13 cellular contexts compared by ENCODE assay signal in the genomic region with DNA sequence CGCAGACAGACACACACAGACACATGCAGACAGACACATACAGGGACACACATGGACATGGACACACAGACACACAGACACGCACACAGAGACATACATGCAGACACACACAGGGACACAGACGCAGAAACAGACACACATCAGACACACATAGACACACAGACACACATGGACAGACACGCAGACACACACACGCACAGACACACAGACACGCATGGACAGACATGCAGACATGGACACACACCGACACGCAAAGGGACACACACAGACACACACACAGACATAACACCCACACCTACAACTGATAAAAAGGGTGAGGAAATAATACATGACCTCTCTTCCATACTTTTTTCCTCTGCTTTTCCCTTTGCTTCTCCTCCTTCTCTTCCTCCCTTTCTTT. TPM values are rescaled to one million over a fixed set of nuclear protein-coding genes. Genes with fewer than 3 reads are reported as not detected.
DNase-seq lines count a peak whose midpoint lies in the region; ATAC-seq, FAIRE-seq and TF ChIP-seq lines count a peak whose summit lies in the region.
"Had no signal": no experiment of that assay in that cellular context is flagged by ENCODE, and none has a peak within 500 bp of the region (broad histone marks: within the 10 kb centered on the region; RNA-seq: fewer than 3 reads in every experiment).

No MANE protein-coding gene starts in this region.

- H3K18ac ChIP-seq in IMR-90 (ENCODE audit: low read depth, low read length) = no peak overlapping the region
- H3K18ac ChIP-seq in mesenchymal stem cell (ENCODE audit: low read depth in 1 of 2, low read length in 2 of 2) = no peak overlapping the region

- no peak overlapping the region for H3K4me3 ChIP-seq in IMR-90 (ENCODE audit: insufficient read depth, low read depth, low read length)
- H3K4me3 ChIP-seq in K562 = no peak overlapping the region
- no peak overlapping the region for H3K4me3 ChIP-seq in mesenchymal stem cell (ENCODE audit: insufficient read depth in 1 of 2, low read depth in 1 of 2, low read length in 2 of 2)
- no peak overlapping the region for H3K4me3 ChIP-seq in brain microvascular endothelial cell (ENCODE audit: low read depth, low read length)
- no peak overlapping the region for H3K4me3 ChIP-seq in right cardiac atrium (ENCODE audit: low read length)
- H3K4me3 ChIP-seq: BLaER1 treated with 17β-estradiol and CSF1 and Interleukin-3, amounts not matched to agents 10 nM and 100 nM had no signal

- H3K36me3 ChIP-seq in IMR-90 (ENCODE audit: control insufficient read depth, insufficient read depth, low read length) (no peaks in the 10 kb centered on the region), K562 (ENCODE audit: control insufficient read depth, insufficient read depth, low read length) (no peaks in the 10 kb centered on the region), mesenchymal stem cell (ENCODE audit: control insufficient read depth in 1 of 2, insufficient read depth in 2 of 2, low read depth in 1 of 2, low read length in 2 of 2) (peaks cover 0 to 3% of the 10 kb centered on the region in 2 experiments), brain microvascular endothelial cell (replicated peaks) (no peaks in the 10 kb centered on the region)
- H3K36me3 ChIP-seq: BLaER1 treated with 17β-estradiol and CSF1 and Interleukin-3, amounts not matched to agents 10 nM and 100 nM had no signal

- H2BK120ac ChIP-seq in IMR-90 (ENCODE audit: low read depth, low read length) (no peak overlapping the region), mesenchymal stem cell (ENCODE audit: low read depth, low read length) (no peak overlapping the region)

- H2AFZ ChIP-seq in IMR-90 (replicated peaks; ENCODE audit: low read length, poor library complexity) = no peak overlapping the region
- H2AFZ ChIP-seq in K562 (ENCODE audit: low read depth, low read length) = no peak overlapping the region
- H2AFZ ChIP-seq in mesenchymal stem cell (ENCODE audit: low read depth, low read length) = no peak overlapping the region

- WGBS in IMR-90 (ENCODE audit: extremely low coverage in 2 of 2, insufficient read length in 1 of 2), 2 experiments = 100% methylated on average over 1 of the region's 8 CpGs; no CpG with 5 or more reads in 1 of the 2 experiments
- WGBS in K562 (ENCODE audit: insufficient coverage, low coverage, missing lambda C conversion rate) = 5% methylated on average over 6 of the region's 8 CpGs
- WGBS in mesenchymal stem cell = 96% methylated on average over 8 of the region's 8 CpGs
- 96% methylated on average over 8 of the region's 8 CpGs for WGBS in right cardiac atrium

- no peak overlapping the region for H2BK20ac ChIP-seq in IMR-90 (ENCODE audit: low read depth, low read length)

- DNase-seq in GM12892 (ENCODE audit: insufficient read length) = no peak
- DNase-seq in IMR-90 = no peak
- DNase-seq in K562 (ENCODE audit: extremely low read depth in 1 of 4, low spot score in 3 of 4) = no peak
- DNase-seq in mesenchymal stem cell = no peak
- DNase-seq in stimulated activated CD4-positive, alpha-beta T cell treated with anti-CD3 and anti-CD28 coated beads, Interleukin-15, amount 100 ng/mL, for 24 hours = no peak
- no peak for DNase-seq in brain microvascular endothelial cell
- DNase-seq in right cardiac atrium = no peak
- DNase-seq: 8988T; ACHN; CD4-positive, CD25-positive, alpha-beta regulatory T cell had no signal

- no peak overlapping the region for H2BK12ac ChIP-seq in mesenchymal stem cell (ENCODE audit: low read length in 2 of 2)

- no peak overlapping the region for H3K27ac ChIP-seq in IMR-90 (ENCODE audit: insufficient read depth, low read length)
- no peak overlapping the region for H3K27ac ChIP-seq in K562 (ENCODE audit: extremely low read depth, low read depth, low read length)
- no peak overlapping the region for H3K27ac ChIP-seq in mesenchymal stem cell (ENCODE audit: low read length, poor library complexity, severe bottlenecking)
- H3K27ac ChIP-seq in brain microvascular endothelial cell = no peak overlapping the region
- H3K27ac ChIP-seq in right cardiac atrium (ENCODE audit: low read length) = no peak overlapping the region
- H3K27ac ChIP-seq: BLaER1 treated with 17β-estradiol and CSF1 and Interleukin-3, amounts not matched to agents 10 nM and 100 nM had no signal

- H3K4me2 ChIP-seq in IMR-90 (ENCODE audit: low read depth, low read length) (no peak overlapping the region), K562 (ENCODE audit: insufficient read depth, low read length) (no peak overlapping the region), mesenchymal stem cell (ENCODE audit: low read length, poor library complexity, severe bottlenecking) (no peak overlapping the region)

- H2BK5ac ChIP-seq in IMR-90 (ENCODE audit: low read depth, low read length, poor library complexity, severe bottlenecking) (no peak overlapping the region), mesenchymal stem cell (ENCODE audit: low read depth, low read length, poor library complexity, severe bottlenecking) (no peak overlapping the region)

- H3K79me2 ChIP-seq in K562 (ENCODE audit: control insufficient read depth, insufficient read depth, low read length) = no peaks in the 10 kb centered on the region

- peaks cover 2 to 33% of the 10 kb centered on the region in 2 experiments; a peak in 3 of 4 replicates for H3K79me1 ChIP-seq in IMR-90 (ENCODE audit: low read depth in 1 of 2, low read length in 2 of 2)
- peaks cover 12% of the 10 kb centered on the region for H3K79me1 ChIP-seq in mesenchymal stem cell (replicated peaks; ENCODE audit: low read length, poor library complexity, severe bottlenecking)

- CTCF ChIA-PET in IMR-90 (lab: Yijun Ruan, JAX) (no interaction called here), K562 (lab: Yijun Ruan, JAX; ENCODE audit: low intra/inter-chr PET ratio) (no interaction called here)

- no peak overlapping the region for H4K5ac ChIP-seq in IMR-90 (ENCODE audit: low read depth, low read length)

- intact Hi-C loops in IMR-90 (cut with micrococcal nuclease) = no loop called here
- intact Hi-C loops in K562 (cut with micrococcal nuclease) = no loop called here
- intact Hi-C loops in right cardiac atrium (cut with DNase I) = no loop called here

- no peak for TF ChIP-seq EP300 in K562 (IDR thresholded peaks at IDR 0.05; ENCODE audit: low read length)

- H3K9me1 ChIP-seq in IMR-90 (ENCODE audit: insufficient read depth, low read length) = peaks cover 8% of the 10 kb centered on the region
- H3K9me1 ChIP-seq in K562 (ENCODE audit: control insufficient read depth, insufficient read depth, low read length) = peaks cover 2% of the 10 kb centered on the region

- no peak overlapping the region for H2BK15ac ChIP-seq in IMR-90 (ENCODE audit: low read depth, low read length)
- no peak overlapping the region for H2BK15ac ChIP-seq in mesenchymal stem cell (ENCODE audit: low read depth, poor library complexity, severe bottlenecking)

- H3K56ac ChIP-seq in IMR-90 (ENCODE audit: extremely low read depth, insufficient read depth, low read length) = no peak overlapping the region

- TF ChIP-seq CTCF in IMR-90 (conservative IDR thresholded peaks at IDR 0.05; ENCODE audit: low read depth, low read length) = no peak
- no peak for TF ChIP-seq CTCF in K562 (IDR thresholded peaks at IDR 0.05 in 2 of 3, conservative IDR thresholded peaks at IDR 0.05 in 1 of 3; ENCODE audit: insufficient read depth in 2 of 3, low read depth in 1 of 3, low read length in 3 of 3)
- TF ChIP-seq CTCF in brain microvascular endothelial cell (IDR thresholded peaks at IDR 0.05; ENCODE audit: low read depth, low read length, missing control alignments) = no peak

- H3K9ac ChIP-seq in IMR-90 (ENCODE audit: low read depth, low read length) = no peak overlapping the region
- no peak overlapping the region for H3K9ac ChIP-seq in K562 (ENCODE audit: insufficient read depth in 1 of 2, low read depth in 2 of 2, low read length in 2 of 2)
- no peak overlapping the region for H3K9ac ChIP-seq in mesenchymal stem cell (ENCODE audit: low read length)
- H3K9ac ChIP-seq: BLaER1 treated with 17β-estradiol and CSF1 and Interleukin-3, amounts not matched to agents 10 nM and 100 nM had no signal

- TF ChIP-seq POLR2A in GM12892 (IDR thresholded peaks at IDR 0.05; ENCODE audit: low read depth, low read length) = no peak
- no peak for TF ChIP-seq POLR2A in IMR-90 (IDR thresholded peaks at IDR 0.05; ENCODE audit: low read depth, low read length)
- TF ChIP-seq POLR2A in K562 (conservative IDR thresholded peaks at IDR 0.05) = no peak

- H2AK5ac ChIP-seq in IMR-90 (ENCODE audit: low read depth, low read length) = peak overlapping the region; percentile 40; the same call in 1 of the 2 replicates
- H2AK5ac ChIP-seq in mesenchymal stem cell (ENCODE audit: low read length, severe bottlenecking) = no peak overlapping the region

- H4K91ac ChIP-seq in IMR-90 (ENCODE audit: insufficient read depth, low read depth, low read length) (no peak overlapping the region), mesenchymal stem cell (ENCODE audit: low read length) (peak overlapping the region; percentile 14)

- ATAC-seq in IMR-90 (ENCODE audit: low read depth) = no peak
- ATAC-seq in K562 = no peak
- ATAC-seq in HG03442 (IDR thresholded peaks at IDR 0.05; ENCODE audit: unreplicated experiment) = no peak
- ATAC-seq in right cardiac atrium = no peak
- ATAC-seq: HCT116 had no signal

- TF ChIP-seq RAD21 in IMR-90 (IDR thresholded peaks at IDR 0.05; ENCODE audit: low read length) = no peak
- no peak for TF ChIP-seq RAD21 in K562 (CRISPR knock-in tag; conservative IDR thresholded peaks at IDR 0.05 in 1 of 2, IDR thresholded peaks at IDR 0.05 in 1 of 2)

- H3K27me3 ChIP-seq in IMR-90 (ENCODE audit: control insufficient read depth, insufficient read depth, low read length) = no peaks in the 10 kb centered on the region
- peaks cover 19 to 35% of the 10 kb centered on the region in 2 experiments for H3K27me3 ChIP-seq in K562 (ENCODE audit: control insufficient read depth in 2 of 2, insufficient read depth in 2 of 2, low read length in 2 of 2)
- H3K27me3 ChIP-seq in mesenchymal stem cell (ENCODE audit: control insufficient read depth in 1 of 2, insufficient read depth in 1 of 2, low read length in 2 of 2) = no peaks in the 10 kb centered on the region
- H3K27me3 ChIP-seq in brain microvascular endothelial cell (replicated peaks) = no peaks in the 10 kb centered on the region
- no peaks in the 10 kb centered on the region for H3K27me3 ChIP-seq in right cardiac atrium (ENCODE audit: control insufficient read depth, insufficient read depth)
- H3K27me3 ChIP-seq: BLaER1 treated with 17β-estradiol and CSF1 and Interleukin-3, amounts not matched to agents 10 nM and 100 nM had no signal

- H4K20me1 ChIP-seq in IMR-90 (ENCODE audit: insufficient read depth, low read length) (no peaks in the 10 kb centered on the region), K562 (replicated peaks; ENCODE audit: control insufficient read depth, insufficient read depth, low read length) (no peaks in the 10 kb centered on the region)
- H4K20me1 ChIP-seq: BLaER1 treated with 17β-estradiol and CSF1 and Interleukin-3, amounts not matched to agents 10 nM and 100 nM had no signal

- H2AK9ac ChIP-seq in IMR-90 (replicated peaks; ENCODE audit: low read depth, low read length, poor library complexity) = no peak overlapping the region

- in situ Hi-C loops in IMR-90 (cut with MboI; ENCODE audit: low sequenced_read_pairs) (no loop called here), K562 (cut with MboI) (no loop called here), brain microvascular endothelial cell (cut with HindIII; ENCODE audit: low pct_ligation_motif_present, low sequenced_read_pairs) (no loop called here)

- H3K9me3 ChIP-seq in IMR-90 (ENCODE audit: control insufficient read depth, insufficient read depth, low read length) = no peaks in the 10 kb centered on the region
- H3K9me3 ChIP-seq in K562 (replicated peaks; ENCODE audit: control insufficient read depth, insufficient read depth, low read depth, low read length) = no peaks in the 10 kb centered on the region
- H3K9me3 ChIP-seq in mesenchymal stem cell (ENCODE audit: control insufficient read depth, low read length) = no peaks in the 10 kb centered on the region
- no peaks in the 10 kb centered on the region for H3K9me3 ChIP-seq in right cardiac atrium (ENCODE audit: control insufficient read depth, low read length)
- H3K9me3 ChIP-seq: BLaER1 treated with 17β-estradiol and CSF1 and Interleukin-3, amounts not matched to agents 10 nM and 100 nM had no signal

- dilution Hi-C loops in IMR-90 (cut with HindIII; ENCODE audit: low sequenced_read_pairs, unreplicated experiment) = no loop called here

- H3K23ac ChIP-seq in IMR-90 (ENCODE audit: low read depth, low read length) = peak overlapping the region; percentile 54; the same call in 1 of the 2 replicates
- no peak overlapping the region for H3K23ac ChIP-seq in mesenchymal stem cell (ENCODE audit: low read length in 2 of 2)

- BruUV-seq in IMR-90 (replicated peaks; lab: Mats Ljungman, UMichigan) = no TSS peak
- BruUV-seq in K562 (replicated peaks; lab: Mats Ljungman, UMichigan) = no TSS peak

- H3K4ac ChIP-seq in IMR-90 (ENCODE audit: low read depth, low read length) (no peak overlapping the region), mesenchymal stem cell (ENCODE audit: low read depth in 1 of 2, low read length in 2 of 2) (no peak overlapping the region)

- no peaks in the 10 kb centered on the region for H3K4me1 ChIP-seq in IMR-90 (ENCODE audit: control insufficient read depth, insufficient read depth, low read length)
- no peaks in the 10 kb centered on the region for H3K4me1 ChIP-seq in K562 (replicated peaks in 1 of 2; ENCODE audit: control insufficient read depth in 2 of 2, insufficient read depth in 2 of 2, low read length in 2 of 2)
- H3K4me1 ChIP-seq in mesenchymal stem cell (ENCODE audit: control insufficient read depth, insufficient read depth, low read depth, low read length) = peaks cover 11% of the 10 kb centered on the region
- no peaks in the 10 kb centered on the region for H3K4me1 ChIP-seq in right cardiac atrium (ENCODE audit: control insufficient read depth, insufficient read depth, low read length)

- H4K8ac ChIP-seq in IMR-90 (ENCODE audit: low read depth in 2 of 2, low read length in 2 of 2) = no peak overlapping the region
- H4K8ac ChIP-seq in mesenchymal stem cell (ENCODE audit: low read length) = no peak overlapping the region

- POLR2A ChIA-PET in IMR-90 (lab: Charles Lee; ENCODE audit: unreplicated experiment) = no interaction called here
- POLR2A ChIA-PET in K562 (lab: Yijun Ruan, JAX) = no interaction called here

- FAIRE-seq in GM12892 (lab: Jason Lieb, UNC) (peak; percentile 30), K562 (lab: Jason Lieb, UNC) (no peak)

- no peak overlapping the region for H3K14ac ChIP-seq in IMR-90 (replicated peaks; ENCODE audit: low read depth, low read length)
- no peak overlapping the region for H3K14ac ChIP-seq in mesenchymal stem cell (ENCODE audit: low read length in 2 of 2)

RNA-seq across cellular contexts. Expression of a gene that starts 27.4 kb away (rescaled TPM):
- polyA plus RNA-seq in GM12892 (2012; ENCODE audit: missing spikeins) = 7.4 TPM
- total RNA-seq in IMR-90 (2012; rRNA removed) (6.4 and 6.5 TPM in 2 replicates), K562 (2014; rRNA removed) (not detected in 2 replicates), K562 (2014; rRNA removed; fragmentation: Illumina TruSeq; extraction: Trizol) (not detected in 2 replicates), K562 (2015; rRNA removed; fragmentation: Illumina TruSeq; extraction: Trizol) (not detected in 2 replicates), K562 (2021) (not detected in 2 replicates), right cardiac atrium (under 1 TPM; 0.21 to 0.39 (median 0.24) TPM)
- polyA plus RNA-seq in IMR-90 (2012; rRNA removed) (6.1 and 7.4 TPM in 2 replicates), K562 (2011; rRNA removed) (not detected in 2 replicates), K562 (2014; fragmentation: Illumina TruSeq; extraction: Trizol) (not detected in 2 replicates), K562 (2014; fragmentation: Nextera tagmentation; extraction: Ambion mirVana) (not detected), K562 (2014; rRNA removed) (not detected in 2 replicates), right cardiac atrium (0.07 TPM)
- 2.0 and 3.2 TPM in 2 replicates for polyA plus RNA-seq in IMR-90 (2012; cell fraction: cytosol; rRNA removed)
- polyA plus RNA-seq in IMR-90 (2012; cell fraction: nucleus; rRNA removed; ENCODE audit: low replicate concordance) = 3.0 TPM in 2 replicates
- total RNA-seq in K562 (2011; cell fraction: chromatin; rRNA removed; ENCODE audit: low replicate concordance) = not detected in 2 replicates
- total RNA-seq in K562 (2011; cell fraction: nucleolus; rRNA removed) = not detected in 2 replicates
- not detected in 2 replicates for total RNA-seq in K562 (2011; cell fraction: nucleoplasm; rRNA removed)
- polyA plus RNA-seq in K562 (2011; cell fraction: cytosol; rRNA removed) = under 0.01 TPM in 1 of 2 replicates, not detected in the other
- polyA plus RNA-seq in K562 (2011; cell fraction: nucleus; rRNA removed) = not detected in 2 replicates
- 0.01 TPM in 1 of 2 replicates, not detected in the other for polyA plus RNA-seq in K562 (2012)
- not detected in 2 replicates for polyA minus RNA-seq in K562 (2011; rRNA and poly(A)+ RNA removed)
- polyA minus RNA-seq in K562 (2011; cell fraction: cytosol; rRNA and poly(A)+ RNA removed) = not detected in 2 replicates
- polyA minus RNA-seq in K562 (2011; cell fraction: nucleus; rRNA and poly(A)+ RNA removed) = not detected in 2 replicates
- polyA plus RNA-seq in mesenchymal stem cell (2013, experiment 1 of 2) = 1.2 TPM
- polyA plus RNA-seq in mesenchymal stem cell (2013, experiment 2 of 2) = 1.1 TPM
- total RNA-seq: CD4-positive, CD25-positive, alpha-beta regulatory T cell had no signal
- polyA plus RNA-seq: CD4-positive, CD25-positive, alpha-beta regulatory T cell had no signal
